In the genomic region with DNA sequence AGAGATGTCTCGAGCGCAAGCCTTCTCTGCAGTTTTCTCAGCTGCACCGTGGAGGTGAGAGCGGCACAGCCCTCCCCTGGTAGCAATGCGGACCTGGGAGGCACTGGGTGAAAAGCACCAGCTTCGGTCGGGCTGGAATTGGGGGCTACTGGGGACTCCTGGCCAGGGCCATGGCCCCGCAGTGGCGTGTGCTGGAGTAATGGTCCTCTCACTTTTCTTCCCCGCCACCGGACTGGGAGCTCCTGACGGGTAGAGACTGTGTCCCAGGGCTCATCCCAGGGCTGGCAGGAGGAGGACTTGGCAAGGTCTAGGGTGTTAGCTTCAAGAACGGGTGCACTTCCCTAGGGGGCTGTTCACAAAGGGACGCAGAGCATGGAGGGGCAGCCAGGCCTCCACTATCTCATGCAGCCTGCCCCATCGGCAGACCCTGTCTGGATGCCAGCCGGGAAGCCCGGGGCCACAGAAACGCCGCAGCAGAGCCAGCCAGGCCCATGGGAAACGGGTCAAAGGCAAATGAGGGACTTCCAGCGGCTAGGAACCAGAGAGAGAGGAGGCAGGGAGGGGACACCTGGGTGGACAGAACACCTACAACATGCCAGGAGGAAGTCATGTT, we compare ENCODE assay signal across 1 cellular context.
TF ChIP-seq lines count a peak whose summit lies in the region.

No MANE protein-coding gene starts in this region.

TF ChIP-seq in GM23338, 12 proteins besides CTCF, POLR2A, EP300 and RAD21 (continued from another document):
- TF ChIP-seq, protein P1, sequence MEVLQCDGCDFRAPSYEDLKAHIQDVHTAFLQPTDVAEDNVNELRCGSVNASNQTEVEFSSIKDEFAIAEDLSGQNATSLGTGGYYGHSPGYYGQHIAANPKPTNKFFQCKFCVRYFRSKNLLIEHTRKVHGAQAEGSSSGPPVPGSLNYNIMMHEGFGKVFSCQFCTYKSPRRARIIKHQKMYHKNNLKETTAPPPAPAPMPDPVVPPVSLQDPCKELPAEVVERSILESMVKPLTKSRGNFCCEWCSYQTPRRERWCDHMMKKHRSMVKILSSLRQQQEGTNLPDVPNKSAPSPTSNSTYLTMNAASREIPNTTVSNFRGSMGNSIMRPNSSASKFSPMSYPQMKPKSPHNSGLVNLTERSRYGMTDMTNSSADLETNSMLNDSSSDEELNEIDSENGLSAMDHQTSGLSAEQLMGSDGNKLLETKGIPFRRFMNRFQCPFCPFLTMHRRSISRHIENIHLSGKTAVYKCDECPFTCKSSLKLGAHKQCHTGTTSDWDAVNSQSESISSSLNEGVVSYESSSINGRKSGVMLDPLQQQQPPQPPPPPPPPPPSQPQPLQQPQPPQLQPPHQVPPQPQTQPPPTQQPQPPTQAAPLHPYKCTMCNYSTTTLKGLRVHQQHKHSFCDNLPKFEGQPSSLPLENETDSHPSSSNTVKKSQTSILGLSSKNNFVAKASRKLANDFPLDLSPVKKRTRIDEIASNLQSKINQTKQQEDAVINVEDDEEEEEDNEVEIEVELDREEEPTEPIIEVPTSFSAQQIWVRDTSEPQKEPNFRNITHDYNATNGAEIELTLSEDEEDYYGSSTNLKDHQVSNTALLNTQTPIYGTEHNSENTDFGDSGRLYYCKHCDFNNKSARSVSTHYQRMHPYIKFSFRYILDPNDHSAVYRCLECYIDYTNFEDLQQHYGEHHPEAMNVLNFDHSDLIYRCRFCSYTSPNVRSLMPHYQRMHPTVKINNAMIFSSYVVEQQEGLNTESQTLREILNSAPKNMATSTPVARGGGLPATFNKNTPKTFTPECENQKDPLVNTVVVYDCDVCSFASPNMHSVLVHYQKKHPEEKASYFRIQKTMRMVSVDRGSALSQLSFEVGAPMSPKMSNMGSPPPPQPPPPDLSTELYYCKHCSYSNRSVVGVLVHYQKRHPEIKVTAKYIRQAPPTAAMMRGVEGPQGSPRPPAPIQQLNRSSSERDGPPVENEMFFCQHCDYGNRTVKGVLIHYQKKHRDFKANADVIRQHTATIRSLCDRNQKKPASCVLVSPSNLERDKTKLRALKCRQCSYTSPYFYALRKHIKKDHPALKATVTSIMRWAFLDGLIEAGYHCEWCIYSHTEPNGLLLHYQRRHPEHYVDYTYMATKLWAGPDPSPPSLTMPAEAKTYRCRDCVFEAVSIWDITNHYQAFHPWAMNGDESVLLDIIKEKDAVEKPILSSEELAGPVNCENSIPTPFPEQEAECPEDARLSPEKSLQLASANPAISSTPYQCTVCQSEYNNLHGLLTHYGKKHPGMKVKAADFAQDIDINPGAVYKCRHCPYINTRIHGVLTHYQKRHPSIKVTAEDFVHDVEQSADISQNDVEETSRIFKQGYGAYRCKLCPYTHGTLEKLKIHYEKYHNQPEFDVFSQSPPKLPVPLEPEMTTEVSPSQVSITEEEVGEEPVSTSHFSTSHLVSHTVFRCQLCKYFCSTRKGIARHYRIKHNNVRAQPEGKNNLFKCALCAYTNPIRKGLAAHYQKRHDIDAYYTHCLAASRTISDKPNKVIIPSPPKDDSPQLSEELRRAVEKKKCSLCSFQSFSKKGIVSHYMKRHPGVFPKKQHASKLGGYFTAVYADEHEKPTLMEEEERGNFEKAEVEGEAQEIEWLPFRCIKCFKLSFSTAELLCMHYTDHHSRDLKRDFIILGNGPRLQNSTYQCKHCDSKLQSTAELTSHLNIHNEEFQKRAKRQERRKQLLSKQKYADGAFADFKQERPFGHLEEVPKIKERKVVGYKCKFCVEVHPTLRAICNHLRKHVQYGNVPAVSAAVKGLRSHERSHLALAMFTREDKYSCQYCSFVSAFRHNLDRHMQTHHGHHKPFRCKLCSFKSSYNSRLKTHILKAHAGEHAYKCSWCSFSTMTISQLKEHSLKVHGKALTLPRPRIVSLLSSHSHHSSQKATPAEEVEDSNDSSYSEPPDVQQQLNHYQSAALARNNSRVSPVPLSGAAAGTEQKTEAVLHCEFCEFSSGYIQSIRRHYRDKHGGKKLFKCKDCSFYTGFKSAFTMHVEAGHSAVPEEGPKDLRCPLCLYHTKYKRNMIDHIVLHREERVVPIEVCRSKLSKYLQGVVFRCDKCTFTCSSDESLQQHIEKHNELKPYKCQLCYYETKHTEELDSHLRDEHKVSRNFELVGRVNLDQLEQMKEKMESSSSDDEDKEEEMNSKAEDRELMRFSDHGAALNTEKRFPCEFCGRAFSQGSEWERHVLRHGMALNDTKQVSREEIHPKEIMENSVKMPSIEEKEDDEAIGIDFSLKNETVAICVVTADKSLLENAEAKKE (CRISPR knock-in tag; IDR thresholded peaks at IDR 0.05): no peak
- TF ChIP-seq CREB1 (CRISPR knock-in tag; IDR thresholded peaks at IDR 0.05; ENCODE audit: low read depth): no peak
- TF ChIP-seq, protein P2, sequence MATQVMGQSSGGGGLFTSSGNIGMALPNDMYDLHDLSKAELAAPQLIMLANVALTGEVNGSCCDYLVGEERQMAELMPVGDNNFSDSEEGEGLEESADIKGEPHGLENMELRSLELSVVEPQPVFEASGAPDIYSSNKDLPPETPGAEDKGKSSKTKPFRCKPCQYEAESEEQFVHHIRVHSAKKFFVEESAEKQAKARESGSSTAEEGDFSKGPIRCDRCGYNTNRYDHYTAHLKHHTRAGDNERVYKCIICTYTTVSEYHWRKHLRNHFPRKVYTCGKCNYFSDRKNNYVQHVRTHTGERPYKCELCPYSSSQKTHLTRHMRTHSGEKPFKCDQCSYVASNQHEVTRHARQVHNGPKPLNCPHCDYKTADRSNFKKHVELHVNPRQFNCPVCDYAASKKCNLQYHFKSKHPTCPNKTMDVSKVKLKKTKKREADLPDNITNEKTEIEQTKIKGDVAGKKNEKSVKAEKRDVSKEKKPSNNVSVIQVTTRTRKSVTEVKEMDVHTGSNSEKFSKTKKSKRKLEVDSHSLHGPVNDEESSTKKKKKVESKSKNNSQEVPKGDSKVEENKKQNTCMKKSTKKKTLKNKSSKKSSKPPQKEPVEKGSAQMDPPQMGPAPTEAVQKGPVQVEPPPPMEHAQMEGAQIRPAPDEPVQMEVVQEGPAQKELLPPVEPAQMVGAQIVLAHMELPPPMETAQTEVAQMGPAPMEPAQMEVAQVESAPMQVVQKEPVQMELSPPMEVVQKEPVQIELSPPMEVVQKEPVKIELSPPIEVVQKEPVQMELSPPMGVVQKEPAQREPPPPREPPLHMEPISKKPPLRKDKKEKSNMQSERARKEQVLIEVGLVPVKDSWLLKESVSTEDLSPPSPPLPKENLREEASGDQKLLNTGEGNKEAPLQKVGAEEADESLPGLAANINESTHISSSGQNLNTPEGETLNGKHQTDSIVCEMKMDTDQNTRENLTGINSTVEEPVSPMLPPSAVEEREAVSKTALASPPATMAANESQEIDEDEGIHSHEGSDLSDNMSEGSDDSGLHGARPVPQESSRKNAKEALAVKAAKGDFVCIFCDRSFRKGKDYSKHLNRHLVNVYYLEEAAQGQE (IDR thresholded peaks at IDR 0.05; ENCODE audit: unreplicated experiment): no peak
- TF ChIP-seq EZH2 (IDR thresholded peaks at IDR 0.05; ENCODE audit: low read depth, unreplicated experiment): no peak
- TF ChIP-seq STAT1 (IDR thresholded peaks at IDR 0.05; ENCODE audit: unreplicated experiment): no peak
- TF ChIP-seq NANOG (IDR thresholded peaks at IDR 0.05; ENCODE audit: borderline replicate concordance): no peak
